Comparison of ENCODE assay signal across 1 cellular context in genomic region chr14:59871166-59871495, GRCh38.
TF ChIP-seq lines count a peak whose summit lies in the region.

No MANE protein-coding gene starts in this region.

TF ChIP-seq in endothelial cell of umbilical vein, 7 proteins besides CTCF, POLR2A, EP300 and RAD21 (continued from another document):
- TF ChIP-seq JUN (IDR thresholded peaks at IDR 0.05; ENCODE audit: borderline replicate concordance, insufficient read depth, insufficient read length, low read depth): no peak
- no peak for TF ChIP-seq MAX (IDR thresholded peaks at IDR 0.05; ENCODE audit: insufficient read depth, insufficient read length)
- TF ChIP-seq EZH2 (IDR thresholded peaks at IDR 0.05; ENCODE audit: borderline replicate concordance, low read depth, low read length, severe bottlenecking): no peak
- TF ChIP-seq POLR2AphosphoS5 (IDR thresholded peaks at IDR 0.05; ENCODE audit: insufficient read depth, low read depth, low read length): no peak
